ENCODE assay signal across 39 cellular contexts in genomic region chr15:52301265-52301847, GRCh38.
"Had no signal": no experiment of that assay in that cellular context is flagged by ENCODE, and none has a peak within 500 bp of the region (broad histone marks: within the 10 kb centered on the region; RNA-seq: fewer than 3 reads in every experiment).

No MANE protein-coding gene starts in this region.

- FAIRE-seq: bronchial epithelial cell had no signal

- ATAC-seq: activated naive CD4-positive, alpha-beta T cell treated with anti-CD3 and anti-CD28 coated beads, Interleukin-2, amount 50 U/mL, for 72 hours; activated naive CD8-positive, alpha-beta T cell treated with anti-CD3 and anti-CD28 coated beads, Interleukin-2, amount 50 U/mL, for 24 hours; activated T-cell treated with anti-CD3 and anti-CD28 coated beads, Interleukin-2, amount 50 U/mL, for 4 hours; activated T-cell treated with anti-CD3 and anti-CD28 coated beads, Interleukin-2, amount 50 U/mL, for 72 hours; activated T-helper 17 cell treated with anti-CD3 and anti-CD28 coated beads, Interleukin-2, amount 50 U/mL, for 72 hours; body of pancreas had no signal

- H3K36me3 Mint-ChIP-seq: activated naive CD8-positive, alpha-beta T cell treated with anti-CD3 and anti-CD28 coated beads for 36 hours; brain had no signal

- H3K9me3 Mint-ChIP-seq: activated naive CD4-positive, alpha-beta T cell treated with anti-CD3 and anti-CD28 coated beads for 36 hours; activated naive CD4-positive, alpha-beta T cell treated with anti-CD3 and anti-CD28 coated beads, Interleukin-2, amount 10 ng/mL, durations not matched to agents 7 days and 5 days; activated naive CD8-positive, alpha-beta T cell treated with anti-CD3 and anti-CD28 coated beads for 36 hours; activated naive CD8-positive, alpha-beta T cell treated with anti-CD3 and anti-CD28 coated beads, Interleukin-2, amount 50 U/mL, for 24 hours; activated T-cell treated with anti-CD3 and anti-CD28 coated beads, Interleukin-2, amount 50 U/mL, for 24 hours; activated T-cell treated with anti-CD3 and anti-CD28 coated beads, Interleukin-2, amount 50 U/mL, for 4 hours; activated T-helper 1 cell treated with anti-CD3 and anti-CD28 coated beads, Interleukin-12 subunit alpha, Interleukin-12 subunit beta, Interleukin-2, Interleukin-4 antibody, amounts not matched to agents 30 ng/mL and 10 ng/mL and 1 ng/mL, durations not matched to agents 14 hours and 24 hours and 36 hours; activated T-helper 17 cell treated with anti-CD3 and anti-CD28 coated beads, Interleukin-2, amount 50 U/mL, for 72 hours; central memory CD8-positive, alpha-beta T cell had no signal

- H3K27me3 ChIP-seq: adrenal gland, ascending aorta, body of pancreas, brain microvascular endothelial cell, breast epithelium, cardiac muscle cell had no signal

- H3K27ac ChIP-seq: adrenal gland, ascending aorta, body of pancreas, brain microvascular endothelial cell, breast epithelium, cardiac muscle cell had no signal

- H3K4me3 Mint-ChIP-seq: activated naive CD4-positive, alpha-beta T cell treated with anti-CD3 and anti-CD28 coated beads for 36 hours; activated naive CD4-positive, alpha-beta T cell treated with anti-CD3 and anti-CD28 coated beads, Interleukin-2, amount 10 ng/mL, durations not matched to agents 7 days and 5 days; activated naive CD4-positive, alpha-beta T cell treated with anti-CD3 and anti-CD28 coated beads, Interleukin-2, amount 50 U/mL, for 24 hours; activated naive CD8-positive, alpha-beta T cell; activated naive CD8-positive, alpha-beta T cell treated with anti-CD3 and anti-CD28 coated beads for 36 hours; activated naive CD8-positive, alpha-beta T cell treated with anti-CD3 and anti-CD28 coated beads, Interleukin-2, amount 10 ng/mL, durations not matched to agents 7 days and 5 days; activated naive CD8-positive, alpha-beta T cell treated with anti-CD3 and anti-CD28 coated beads, Interleukin-2, amount 50 U/mL, for 24 hours; activated T-cell treated with anti-CD3 and anti-CD28 coated beads, Interleukin-2, amount 50 U/mL, for 24 hours; activated T-cell treated with anti-CD3 and anti-CD28 coated beads, Interleukin-2, amount 50 U/mL, for 4 hours; activated T-cell treated with anti-CD3 and anti-CD28 coated beads, Interleukin-2, amount 50 U/mL, for 72 hours; activated T-helper 1 cell treated with anti-CD3 and anti-CD28 coated beads, Interleukin-12 subunit alpha, Interleukin-12 subunit beta, Interleukin-2, Interleukin-4 antibody, amounts not matched to agents 30 ng/mL and 10 ng/mL and 1 ng/mL, durations not matched to agents 14 hours and 24 hours and 36 hours; activated T-helper 17 cell treated with anti-CD3 and anti-CD28 coated beads, Interleukin-2, amount 50 U/mL, for 72 hours; brain; central memory CD8-positive, alpha-beta T cell had no signal

- H3K4me3 ChIP-seq: adrenal gland, ascending aorta, body of pancreas, breast epithelium, cardiac muscle cell had no signal

- H3K4me1 ChIP-seq: adrenal gland, ascending aorta, breast epithelium had no signal

- DNase-seq: activated effector memory CD4-positive, alpha-beta T cell treated with anti-CD3 and anti-CD28 coated beads, Interleukin-2, amount 50 U/mL, for 16 hours; activated effector memory CD4-positive, alpha-beta T cell treated with Interleukin-2 at 50 U/mL for 16 hours; activated gamma-delta T cell; activated gamma-delta T cell treated with Interleukin-2 at 50 U/mL for 16 hours; activated naive CD4-positive, alpha-beta T cell; activated naive CD4-positive, alpha-beta T cell treated with anti-CD3 and anti-CD28 coated beads for 36 hours; activated naive CD4-positive, alpha-beta T cell treated with anti-CD3 and anti-CD28 coated beads, Interleukin-2, amount 10 ng/mL, durations not matched to agents 7 days and 5 days; activated naive CD4-positive, alpha-beta T cell treated with anti-CD3 and anti-CD28 coated beads, Interleukin-2, amount 50 U/mL, for 16 hours; activated naive CD4-positive, alpha-beta T cell treated with Interleukin-2 at 50 U/mL for 16 hours; activated naive CD8-positive, alpha-beta T cell treated with anti-CD3 and anti-CD28 coated beads for 36 hours; activated naive CD8-positive, alpha-beta T cell treated with anti-CD3 and anti-CD28 coated beads, Interleukin-2, amount 10 ng/mL, durations not matched to agents 7 days and 5 days; activated naive CD8-positive, alpha-beta T cell treated with anti-CD3 and anti-CD28 coated beads, Interleukin-2, amount 50 U/mL, for 24 hours; activated T-cell treated with anti-CD3 and anti-CD28 coated beads, Interleukin-2, amount 50 U/mL, for 1 hour; activated T-cell treated with anti-CD3 and anti-CD28 coated beads, Interleukin-2, amount 50 U/mL, for 24 hours; activated T-cell treated with anti-CD3 and anti-CD28 coated beads, Interleukin-2, amount 50 U/mL, for 4 hours; activated T-cell treated with anti-CD3 and anti-CD28 coated beads, Interleukin-2, amount 50 U/mL, for 48 hours; activated T-cell treated with anti-CD3 and anti-CD28 coated beads, Interleukin-2, amount 50 U/mL, for 72 hours; adrenal gland; amniotic stem cell; amygdala; anterior cingulate cortex; aorta; body of pancreas; brain microvascular endothelial cell; caudate nucleus; central memory CD4-positive, alpha-beta T cell; cerebellar nuclear complex had no signal

- H3K9me3 ChIP-seq: adrenal gland, ascending aorta, body of pancreas, breast epithelium had no signal

- H3K27ac Mint-ChIP-seq: activated naive CD4-positive, alpha-beta T cell treated with anti-CD3 and anti-CD28 coated beads for 36 hours; activated naive CD4-positive, alpha-beta T cell treated with anti-CD3 and anti-CD28 coated beads, Interleukin-2, amount 10 ng/mL, durations not matched to agents 7 days and 5 days; activated naive CD4-positive, alpha-beta T cell treated with anti-CD3 and anti-CD28 coated beads, Interleukin-2, amount 50 U/mL, for 24 hours; activated naive CD4-positive, alpha-beta T cell treated with anti-CD3 and anti-CD28 coated beads, Interleukin-2, amount 50 U/mL, for 72 hours; activated naive CD8-positive, alpha-beta T cell; activated naive CD8-positive, alpha-beta T cell treated with anti-CD3 and anti-CD28 coated beads for 36 hours; activated naive CD8-positive, alpha-beta T cell treated with anti-CD3 and anti-CD28 coated beads, Interleukin-2, amount 10 ng/mL, durations not matched to agents 7 days and 5 days; activated naive CD8-positive, alpha-beta T cell treated with anti-CD3 and anti-CD28 coated beads, Interleukin-2, amount 50 U/mL, for 24 hours; activated T-cell treated with anti-CD3 and anti-CD28 coated beads, Interleukin-2, amount 50 U/mL, for 24 hours; activated T-helper 1 cell treated with anti-CD3 and anti-CD28 coated beads, Interleukin-12 subunit alpha, Interleukin-12 subunit beta, Interleukin-2, Interleukin-4 antibody, amounts not matched to agents 30 ng/mL and 10 ng/mL and 1 ng/mL, durations not matched to agents 14 hours and 24 hours and 36 hours; activated T-helper 17 cell treated with anti-CD3 and anti-CD28 coated beads, Interleukin-2, amount 50 U/mL, for 72 hours; activated T-helper 2 cell treated with anti-CD3 and anti-CD28 coated beads, Interferon-gamma antibody, Interleukin-2, Interleukin-4, amounts not matched to agents 10 μg/mL and 5 μg/mL and 100 μg/mL, durations not matched to agents 14 hours and 24 hours and 36 hours; brain had no signal

- H3K4me1 Mint-ChIP-seq: activated T-helper 17 cell treated with anti-CD3 and anti-CD28 coated beads, Interleukin-2, amount 50 U/mL, for 72 hours; brain; central memory CD8-positive, alpha-beta T cell had no signal

- H3K36me3 ChIP-seq: adrenal gland, ascending aorta, brain microvascular endothelial cell, breast epithelium, cardiac muscle cell had no signal
